In genomic region chr1:101153692-101154091, GRCh38 we compare ENCODE assay signal across 21 cellular contexts.
A peak's percentile ranks its signal among the peaks of the same experiment; 100 is the strongest.
DNase-seq lines count a peak whose midpoint lies in the region; ATAC-seq and TF ChIP-seq lines count a peak whose summit lies in the region.
"Had no signal": no experiment of that assay in that cellular context is flagged by ENCODE, and none has a peak within 500 bp of the region (broad histone marks: within the 10 kb centered on the region; RNA-seq: fewer than 3 reads in every experiment).

No MANE protein-coding gene starts in this region.

- no peaks in the 10 kb centered on the region for H3K79me2 ChIP-seq in neural progenitor cell (ENCODE audit: low read depth)

- H3K4me1 ChIP-seq in neural progenitor cell: peaks cover 14% of the 10 kb centered on the region

- CTCF ChIA-PET in activated CD8-positive, alpha-beta T cell treated with anti-CD3 and anti-CD28 coated beads for 36 hours (lab: Charles Lee): interaction anchor here (0.8 to 1.9 kb wide), 3 partner anchors 11 to 135 kb away, joined by 3 to 6 read pairs (median 6); no protein-coding TSS in a partner anchor
- CTCF ChIA-PET in activated CD8-positive, alpha-beta T cell treated with anti-CD3 and anti-CD28 coated beads, Interleukin-2, amount 10 ng/mL, durations not matched to agents 7 days and 5 days (lab: Charles Lee): interaction anchor here (1.2 kb wide), 1 partner anchor 11 kb away, joined by 3 read pairs; no protein-coding TSS in a partner anchor

- H3K36me3 Mint-ChIP-seq in activated CD8-positive, alpha-beta T cell treated with anti-CD3 and anti-CD28 coated beads for 36 hours (ENCODE audit: low read depth): no peaks in the 10 kb centered on the region
- H3K36me3 Mint-ChIP-seq in activated CD8-positive, alpha-beta T cell treated with anti-CD3 and anti-CD28 coated beads, Interleukin-2, amount 10 ng/mL, durations not matched to agents 7 days and 5 days (ENCODE audit: low read depth): no peaks in the 10 kb centered on the region
- no peaks in the 10 kb centered on the region for H3K36me3 Mint-ChIP-seq in neural progenitor cell

- no peak overlapping the region for H2AFZ ChIP-seq in neural progenitor cell (replicated peaks)

- H3K4me3 ChIP-seq in neural progenitor cell: no peak overlapping the region
- H3K4me3 ChIP-seq: K562, MG63 had no signal

- no peak overlapping the region for H3K9ac ChIP-seq in neural progenitor cell

- ATAC-seq in activated CD8-positive, alpha-beta T cell treated with anti-CD3 and anti-CD28 coated beads for 36 hours: peak; percentile 99
- ATAC-seq in activated CD8-positive, alpha-beta T cell treated with anti-CD3 and anti-CD28 coated beads, Interleukin-2, amount 10 ng/mL, durations not matched to agents 7 days and 5 days: no peak
- no peak for ATAC-seq in GM18907 (IDR thresholded peaks at IDR 0.05; ENCODE audit: unreplicated experiment)
- ATAC-seq: HCT116, HepG2, K562 had no signal

- POLR2A ChIA-PET in activated CD8-positive, alpha-beta T cell treated with anti-CD3 and anti-CD28 coated beads for 36 hours (lab: Charles Lee): interaction anchor here (1.7 kb wide), 1 partner anchor 22 kb away, joined by 6 read pairs; no protein-coding TSS in a partner anchor
- POLR2A ChIA-PET in activated CD8-positive, alpha-beta T cell treated with anti-CD3 and anti-CD28 coated beads, Interleukin-2, amount 10 ng/mL, durations not matched to agents 7 days and 5 days (lab: Charles Lee): interaction anchor here (1.1 kb wide), 1 partner anchor 85 kb away, joined by 3 read pairs; no protein-coding TSS in a partner anchor

- H3K36me3 ChIP-seq in neural progenitor cell: no peaks in the 10 kb centered on the region
- H3K36me3 ChIP-seq: BE2C, MG63 had no signal

- no peaks in the 10 kb centered on the region for H4K20me1 ChIP-seq in neural progenitor cell (ENCODE audit: low read depth)

- peaks cover 55% of the 10 kb centered on the region for H3K4me1 Mint-ChIP-seq in activated CD8-positive, alpha-beta T cell treated with anti-CD3 and anti-CD28 coated beads for 36 hours (ENCODE audit: low read depth)
- peaks cover 21% of the 10 kb centered on the region for H3K4me1 Mint-ChIP-seq in activated CD8-positive, alpha-beta T cell treated with anti-CD3 and anti-CD28 coated beads, Interleukin-2, amount 10 ng/mL, durations not matched to agents 7 days and 5 days (ENCODE audit: low read depth)
- peaks cover 58% of the 10 kb centered on the region for H3K4me1 Mint-ChIP-seq in neural progenitor cell

- no peak for TF ChIP-seq CTCF in activated CD8-positive, alpha-beta T cell treated with anti-CD3 and anti-CD28 coated beads for 36 hours (IDR thresholded peaks at IDR 0.05)
- TF ChIP-seq CTCF in neural progenitor cell (IDR thresholded peaks at IDR 0.05): no peak

- H3K4me3 Mint-ChIP-seq in activated CD8-positive, alpha-beta T cell treated with anti-CD3 and anti-CD28 coated beads for 36 hours: peak overlapping the region; percentile 6
- no peak overlapping the region for H3K4me3 Mint-ChIP-seq in activated CD8-positive, alpha-beta T cell treated with anti-CD3 and anti-CD28 coated beads, Interleukin-2, amount 10 ng/mL, durations not matched to agents 7 days and 5 days
- H3K4me3 Mint-ChIP-seq in neural progenitor cell: no peak overlapping the region

- peak; percentile 71 for DNase-seq in activated CD8-positive, alpha-beta T cell treated with anti-CD3 and anti-CD28 coated beads for 36 hours
- no peak for DNase-seq in activated CD8-positive, alpha-beta T cell treated with anti-CD3 and anti-CD28 coated beads, Interleukin-2, amount 10 ng/mL, durations not matched to agents 7 days and 5 days
- DNase-seq in stimulated activated CD4-positive, alpha-beta T cell treated with anti-CD3 and anti-CD28 coated beads, Interleukin-15, amount 100 ng/mL, for 24 hours: peak; percentile 29
- no peak for DNase-seq in stimulated activated CD4-positive, alpha-beta T cell treated with anti-CD3 and anti-CD28 coated beads, Interleukin-4, amount 100 ng/mL, for 24 hours
- DNase-seq in neural progenitor cell (ENCODE audit: low spot score): no peak
- DNase-seq in NCI-H2196 treated with DMSO at 0.1 percent for 48 hours (lab: John Stamatoyannopoulos, UW; ENCODE audit: unreplicated experiment): no peak
- DNase-seq: BE2C, EL, GF-D8, MG63, NCI-H1417, NCI-H1694 treated with DMSO at 0.1 percent for 48 hours, NCI-H2081 treated with DMSO at 0.1 percent for 48 hours, NCI-H446 treated with DMSO at 0.1 percent for 48 hours, NCI-H526 treated with DMSO at 0.1 percent for 48 hours, OCI-M1 had no signal

- H3F3A ChIP-seq in neural progenitor cell (ENCODE audit: low read depth): no peaks in the 10 kb centered on the region

- H3K9me3 ChIP-seq in neural progenitor cell (ENCODE audit: low read depth): no peaks in the 10 kb centered on the region
- H3K9me3 ChIP-seq: BE2C, MG63 had no signal

- no peak overlapping the region for H3K27ac ChIP-seq in neural progenitor cell
- H3K27ac ChIP-seq: HL-60 had no signal

- H3K27me3 Mint-ChIP-seq in activated CD8-positive, alpha-beta T cell treated with anti-CD3 and anti-CD28 coated beads for 36 hours: no peaks in the 10 kb centered on the region
- H3K27me3 Mint-ChIP-seq in activated CD8-positive, alpha-beta T cell treated with anti-CD3 and anti-CD28 coated beads, Interleukin-2, amount 10 ng/mL, durations not matched to agents 7 days and 5 days (ENCODE audit: low read depth): no peaks in the 10 kb centered on the region
- H3K27me3 Mint-ChIP-seq in neural progenitor cell (ENCODE audit: insufficient read depth, low read depth): peaks cover 3% of the 10 kb centered on the region

- H3K4me2 ChIP-seq in neural progenitor cell: no peak overlapping the region

- no peaks in the 10 kb centered on the region for H3K9me3 Mint-ChIP-seq in activated CD8-positive, alpha-beta T cell treated with anti-CD3 and anti-CD28 coated beads for 36 hours
- H3K9me3 Mint-ChIP-seq in activated CD8-positive, alpha-beta T cell treated with anti-CD3 and anti-CD28 coated beads, Interleukin-2, amount 10 ng/mL, durations not matched to agents 7 days and 5 days (ENCODE audit: insufficient read depth): no peaks in the 10 kb centered on the region
- H3K9me3 Mint-ChIP-seq in neural progenitor cell: no peaks in the 10 kb centered on the region

- H3K27me3 ChIP-seq in neural progenitor cell: no peaks in the 10 kb centered on the region
- H3K27me3 ChIP-seq: BE2C had no signal

- peak overlapping the region; percentile 53 for H3K27ac Mint-ChIP-seq in activated CD8-positive, alpha-beta T cell treated with anti-CD3 and anti-CD28 coated beads for 36 hours
- no peak overlapping the region for H3K27ac Mint-ChIP-seq in activated CD8-positive, alpha-beta T cell treated with anti-CD3 and anti-CD28 coated beads, Interleukin-2, amount 10 ng/mL, durations not matched to agents 7 days and 5 days
- H3K27ac Mint-ChIP-seq in neural progenitor cell: peak overlapping the region; percentile 64

- intact Hi-C loops in activated CD8-positive, alpha-beta T cell treated with anti-CD3 and anti-CD28 coated beads for 36 hours (cut with micrococcal nuclease): no loop called here

Comparison
In these comparisons a context has a peak if more than half of its experiments do, and no peak if none do; other contexts are left out.
1. DNase-seq: peak in activated CD8-positive, alpha-beta T cell treated with anti-CD3 and anti-CD28 coated beads for 36 hours (single experiment) and stimulated activated CD4-positive, alpha-beta T cell treated with anti-CD3 and anti-CD28 coated beads, Interleukin-15, amount 100 ng/mL, for 24 hours (single experiment); none in activated CD8-positive, alpha-beta T cell treated with anti-CD3 and anti-CD28 coated beads, Interleukin-2, amount 10 ng/mL, durations not matched to agents 7 days and 5 days (single experiment), stimulated activated CD4-positive, alpha-beta T cell treated with anti-CD3 and anti-CD28 coated beads, Interleukin-4, amount 100 ng/mL, for 24 hours (single experiment), neural progenitor cell (single experiment) and NCI-H2196 treated with DMSO at 0.1 percent for 48 hours (single experiment).